In genomic region chr6:105992315-105992961, GRCh38 we compare ENCODE assay signal across 1 cellular context.
TF ChIP-seq lines count a peak whose summit lies in the region.

No MANE protein-coding gene starts in this region.

TF ChIP-seq in K562, 482 proteins besides CTCF, POLR2A, EP300 and RAD21 (continued from another document and continues in another):
- TF ChIP-seq CHD7 (IDR thresholded peaks at IDR 0.05; ENCODE audit: low read depth, low read length), result no peak
- TF ChIP-seq ZNF436 (CRISPR knock-in tag; IDR thresholded peaks at IDR 0.05), result no peak
- TF ChIP-seq SP1 (CRISPR knock-in tag; IDR thresholded peaks at IDR 0.05), result peak; percentile 75
- TF ChIP-seq ZNF143 (CRISPR knock-in tag; IDR thresholded peaks at IDR 0.05), result no peak
- no peak for TF ChIP-seq YBX1 (IDR thresholded peaks at IDR 0.05)
- no peak for TF ChIP-seq DPF2 (IDR thresholded peaks at IDR 0.05)
- TF ChIP-seq STAT5B (CRISPR knock-in tag; IDR thresholded peaks at IDR 0.05), result no peak
- TF ChIP-seq ATF1 (CRISPR knock-in tag; IDR thresholded peaks at IDR 0.05), result no peak
- peak; percentile 60; the same call in 1 of the 2 replicates for TF ChIP-seq ATF1 (tag; IDR thresholded peaks at IDR 0.05)
- TF ChIP-seq ZZZ3 (IDR thresholded peaks at IDR 0.05), result no peak
- no peak for TF ChIP-seq ZNF639 (CRISPR knock-in tag; conservative IDR thresholded peaks at IDR 0.05 in 1 of 2, IDR thresholded peaks at IDR 0.05 in 1 of 2)
- no peak for TF ChIP-seq PCBP1 (IDR thresholded peaks at IDR 0.05; ENCODE audit: low read depth, low read length, poor library complexity, severe bottlenecking)
- peak; percentile 46; the same call in 1 of the 2 replicates for TF ChIP-seq EHMT2 (IDR thresholded peaks at IDR 0.05)
- TF ChIP-seq ZNF609 (CRISPR knock-in tag; IDR thresholded peaks at IDR 0.05; ENCODE audit: borderline replicate concordance), result 0 out of 2 replicates have a peak, but pooled peaks have one; percentile 23
- TF ChIP-seq ETS1 (conservative IDR thresholded peaks at IDR 0.05; ENCODE audit: control insufficient read depth, low read depth, low read length), result no peak
- peak; percentile 57 for TF ChIP-seq RBM25 (IDR thresholded peaks at IDR 0.05; ENCODE audit: low read depth, low read length, severe bottlenecking)
- TF ChIP-seq KHSRP (IDR thresholded peaks at IDR 0.05), result no peak
- TF ChIP-seq HMGN3 (IDR thresholded peaks at IDR 0.05; ENCODE audit: borderline replicate concordance, extremely low read depth, insufficient read length, low read depth, low read length), result peak; percentile 49
- no peak for TF ChIP-seq POU5F1 (IDR thresholded peaks at IDR 0.05; ENCODE audit: borderline replicate concordance, low read depth, low read length, partially characterized antibody)
- 0 out of 2 replicates have a peak, but pooled peaks have one; percentile 30 for TF ChIP-seq NR2C2 (CRISPR knock-in tag; IDR thresholded peaks at IDR 0.05)
- TF ChIP-seq NR2C2 (tag; IDR thresholded peaks at IDR 0.05), result no peak
- TF ChIP-seq CREB3 (tag; conservative IDR thresholded peaks at IDR 0.05; ENCODE audit: low read depth), result 0 out of 2 replicates have a peak, but pooled peaks have one; percentile 25
- no peak for TF ChIP-seq PATZ1 (CRISPR knock-in tag; IDR thresholded peaks at IDR 0.05; ENCODE audit: borderline replicate concordance)
- peak; percentile 46; the same call in 1 of the 2 replicates for TF ChIP-seq PHF8 (IDR thresholded peaks at IDR 0.05; ENCODE audit: borderline replicate concordance, low read length)
- 0 out of 2 replicates have a peak, but pooled peaks have one; percentile 26 for TF ChIP-seq ZNF583 (CRISPR knock-in tag; IDR thresholded peaks at IDR 0.05)
- TF ChIP-seq XRCC5 (IDR thresholded peaks at IDR 0.05; ENCODE audit: low read depth, low read length), result no peak
- TF ChIP-seq RNF2 (IDR thresholded peaks at IDR 0.05), result no peak; the same call in 1 of the 2 replicates
- TF ChIP-seq SRSF1 (IDR thresholded peaks at IDR 0.05; ENCODE audit: low read depth, low read length), result no peak
- TF ChIP-seq ATF7 (IDR thresholded peaks at IDR 0.05), result peak; percentile 22; the same call in 1 of the 2 replicates
- TF ChIP-seq LEF1 (IDR thresholded peaks at IDR 0.05), result no peak
- no peak for TF ChIP-seq NBN (IDR thresholded peaks at IDR 0.05; ENCODE audit: low read depth)
- no peak for TF ChIP-seq ZHX1 (conservative IDR thresholded peaks at IDR 0.05; ENCODE audit: low read length)
